Comparison of ENCODE assay signal across 7 cellular contexts in the genomic region with DNA sequence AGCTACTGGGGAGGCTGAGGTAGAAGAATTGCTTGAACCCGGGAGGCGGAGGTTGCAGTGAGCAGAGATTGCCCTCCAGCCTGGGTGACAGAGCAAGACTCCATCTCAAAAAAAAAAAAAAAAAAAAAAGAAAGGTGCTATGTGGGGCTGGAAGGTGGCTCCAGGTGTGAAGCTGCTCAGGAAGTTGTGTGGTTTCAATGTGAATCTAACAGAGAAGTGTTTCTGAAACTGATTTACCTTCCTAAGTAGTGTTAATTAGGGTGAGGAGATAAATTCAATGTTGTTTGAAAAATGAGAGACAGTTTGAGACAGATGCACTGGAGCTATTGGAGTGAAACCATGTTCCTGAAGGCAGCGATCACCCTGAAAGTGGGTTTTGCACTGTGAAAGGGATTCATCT. TPM values are rescaled to one million over a fixed set of nuclear protein-coding genes. Genes with fewer than 3 reads are reported as not detected.
DNase-seq lines count a peak whose midpoint lies in the region; ATAC-seq, FAIRE-seq and TF ChIP-seq lines count a peak whose summit lies in the region.
"Not testable (repeated sequence)": the region's sequence is repeated elsewhere in the genome, so short reads cannot be mapped to it uniquely, and the experiment has no call there.

No MANE protein-coding gene starts in this region.

- POLR2A ChIA-PET in activated CD8-positive, alpha-beta T cell treated with anti-CD3 and anti-CD28 coated beads, Interleukin-2, amount 10 ng/mL, durations not matched to agents 7 days and 5 days (lab: Charles Lee) = not testable (repeated sequence)

- not testable (repeated sequence) for H3K36me3 Mint-ChIP-seq in IgD-negative memory B cell; activated CD8-positive, alpha-beta T cell treated with anti-CD3 and anti-CD28 coated beads, Interleukin-2, amount 10 ng/mL, durations not matched to agents 7 days and 5 days (ENCODE audit: low read depth); immature natural killer cell

- not testable (repeated sequence) for TF ChIP-seq POLR2A in GM12892 (IDR thresholded peaks at IDR 0.05; ENCODE audit: low read depth, low read length)

- H3K27ac Mint-ChIP-seq in IgD-negative memory B cell (peak overlapping the region; percentile 60 to 84 (median 73)), immature natural killer cell (peak overlapping the region; percentile 45 to 89 (median 77))
- not testable (repeated sequence) for H3K27ac Mint-ChIP-seq in activated CD8-positive, alpha-beta T cell treated with anti-CD3 and anti-CD28 coated beads, Interleukin-2, amount 10 ng/mL, durations not matched to agents 7 days and 5 days

- not testable (repeated sequence) for H3K27me3 Mint-ChIP-seq in IgD-negative memory B cell; activated CD8-positive, alpha-beta T cell treated with anti-CD3 and anti-CD28 coated beads, Interleukin-2, amount 10 ng/mL, durations not matched to agents 7 days and 5 days (ENCODE audit: low read depth); immature natural killer cell (ENCODE audit: low read depth in 3 of 3)

- not testable (repeated sequence) for H3K9me3 Mint-ChIP-seq in IgD-negative memory B cell; activated CD8-positive, alpha-beta T cell treated with anti-CD3 and anti-CD28 coated beads, Interleukin-2, amount 10 ng/mL, durations not matched to agents 7 days and 5 days (ENCODE audit: insufficient read depth); immature natural killer cell

- FAIRE-seq in GM12892 (lab: Jason Lieb, UNC) = peak; percentile 62

- not testable (repeated sequence) for DNase-seq in GM12892 (ENCODE audit: insufficient read length); activated CD8-positive, alpha-beta T cell treated with anti-CD3 and anti-CD28 coated beads, Interleukin-2, amount 10 ng/mL, durations not matched to agents 7 days and 5 days
- DNase-seq in immature natural killer cell = peak; percentile 49 to 54 (median 51)

- ATAC-seq in GM19351 (IDR thresholded peaks at IDR 0.05; ENCODE audit: unreplicated experiment) (peak; percentile 62), GM21717 (IDR thresholded peaks at IDR 0.05; ENCODE audit: unreplicated experiment) (peak; percentile 50), HG02973 (IDR thresholded peaks at IDR 0.05; ENCODE audit: unreplicated experiment) (peak; percentile 60)
- ATAC-seq in activated CD8-positive, alpha-beta T cell treated with anti-CD3 and anti-CD28 coated beads, Interleukin-2, amount 10 ng/mL, durations not matched to agents 7 days and 5 days = peak; percentile 57

- H3K4me1 Mint-ChIP-seq in IgD-negative memory B cell (peaks cover 25 to 32% (median 28%) of the 10 kb centered on the region in 3 donors), immature natural killer cell (peaks cover 23 to 26% of the 10 kb centered on the region in 2 donors)
- H3K4me1 Mint-ChIP-seq in activated CD8-positive, alpha-beta T cell treated with anti-CD3 and anti-CD28 coated beads, Interleukin-2, amount 10 ng/mL, durations not matched to agents 7 days and 5 days (ENCODE audit: low read depth) = peaks cover 20% of the 10 kb centered on the region

- peak overlapping the region; percentile 54 to 85 (median 72) for H3K4me3 Mint-ChIP-seq in IgD-negative memory B cell
- H3K4me3 Mint-ChIP-seq in activated CD8-positive, alpha-beta T cell treated with anti-CD3 and anti-CD28 coated beads, Interleukin-2, amount 10 ng/mL, durations not matched to agents 7 days and 5 days = not testable (repeated sequence)
- H3K4me3 Mint-ChIP-seq in immature natural killer cell = peak overlapping the region; percentile 51 to 79 (median 66)

- CTCF ChIA-PET in activated CD8-positive, alpha-beta T cell treated with anti-CD3 and anti-CD28 coated beads, Interleukin-2, amount 10 ng/mL, durations not matched to agents 7 days and 5 days (lab: Charles Lee) = not testable (repeated sequence)

RNA-seq across cellular contexts. Expression of a gene that starts 30.3 kb away (rescaled TPM):
- polyA plus RNA-seq in GM12892 (2012; ENCODE audit: missing spikeins) = 30.5 TPM
- polyA plus RNA-seq in IgD-negative memory B cell (21.7 TPM), immature natural killer cell (10 to 100 TPM in 2 of 3 donors, 1 to 10 TPM in 1; 2.8 to 24.9 (median 11.9) TPM)
- 10 to 100 TPM; 29.2 to 32.2 TPM for total RNA-seq in activated CD8-positive, alpha-beta T cell treated with anti-CD3 and anti-CD28 coated beads, Interleukin-2, amount 10 ng/mL, durations not matched to agents 7 days and 5 days

RNA-seq across cellular contexts. Expression of a gene that starts 51.1 kb away (rescaled TPM):
- polyA plus RNA-seq in GM12892 (2012; ENCODE audit: missing spikeins) = 123 TPM
- 8.7 TPM for polyA plus RNA-seq in IgD-negative memory B cell
- total RNA-seq in activated CD8-positive, alpha-beta T cell treated with anti-CD3 and anti-CD28 coated beads, Interleukin-2, amount 10 ng/mL, durations not matched to agents 7 days and 5 days = 10 to 100 TPM; 24.1 to 26.2 TPM
- 1 to 10 TPM; 5.7 to 6.5 (median 6.0) TPM for polyA plus RNA-seq in immature natural killer cell
